ENCODE assay signal across 8 cellular contexts in the genomic region with DNA sequence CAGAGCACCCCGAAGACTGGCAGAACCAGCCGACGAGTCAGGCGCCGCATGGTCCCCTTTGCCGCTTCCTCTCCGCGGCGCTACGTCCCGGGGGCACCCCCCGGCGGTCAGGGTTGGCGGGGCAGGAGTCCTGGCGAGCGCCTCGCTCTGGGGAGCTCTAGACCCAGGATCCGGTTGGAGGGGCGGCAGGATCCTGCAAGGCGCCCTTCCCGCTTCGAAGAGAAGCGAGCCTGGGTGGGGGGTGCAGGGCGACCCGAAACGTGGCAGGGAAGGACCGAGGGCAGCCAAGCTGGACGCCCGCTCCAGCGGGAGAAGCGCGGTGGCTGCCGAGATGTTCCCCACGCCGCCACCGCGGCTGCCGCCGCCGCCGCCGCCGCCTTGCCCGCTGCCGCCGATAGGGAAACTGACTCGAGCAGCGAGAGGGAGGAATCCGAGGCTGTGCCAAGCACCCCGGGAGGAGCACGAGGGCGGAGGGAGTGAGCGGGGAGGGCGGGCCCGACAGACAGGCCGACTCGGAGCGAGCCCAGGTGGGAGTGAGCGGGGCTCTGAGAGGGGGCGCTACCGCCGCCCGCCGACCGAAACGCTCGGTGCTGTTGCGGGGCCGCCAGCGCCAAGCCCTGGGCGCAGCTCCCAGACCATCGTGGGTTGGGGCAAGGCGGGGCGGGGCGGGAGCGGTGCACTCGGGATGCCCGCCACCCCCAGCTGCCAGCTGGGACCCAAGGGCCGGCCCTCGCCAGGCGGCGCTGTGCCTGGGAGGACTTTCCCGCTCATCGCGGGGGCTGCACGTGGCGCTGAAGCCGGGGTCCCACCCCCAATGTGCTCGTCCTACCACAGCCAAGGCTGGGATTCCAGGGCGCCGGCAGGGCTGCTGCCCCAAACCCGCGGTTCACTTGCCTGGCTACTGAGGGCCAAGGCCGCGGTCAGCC.
DNase-seq lines count a peak whose midpoint lies in the region; ATAC-seq and TF ChIP-seq lines count a peak whose summit lies in the region.

A gene with protein sequence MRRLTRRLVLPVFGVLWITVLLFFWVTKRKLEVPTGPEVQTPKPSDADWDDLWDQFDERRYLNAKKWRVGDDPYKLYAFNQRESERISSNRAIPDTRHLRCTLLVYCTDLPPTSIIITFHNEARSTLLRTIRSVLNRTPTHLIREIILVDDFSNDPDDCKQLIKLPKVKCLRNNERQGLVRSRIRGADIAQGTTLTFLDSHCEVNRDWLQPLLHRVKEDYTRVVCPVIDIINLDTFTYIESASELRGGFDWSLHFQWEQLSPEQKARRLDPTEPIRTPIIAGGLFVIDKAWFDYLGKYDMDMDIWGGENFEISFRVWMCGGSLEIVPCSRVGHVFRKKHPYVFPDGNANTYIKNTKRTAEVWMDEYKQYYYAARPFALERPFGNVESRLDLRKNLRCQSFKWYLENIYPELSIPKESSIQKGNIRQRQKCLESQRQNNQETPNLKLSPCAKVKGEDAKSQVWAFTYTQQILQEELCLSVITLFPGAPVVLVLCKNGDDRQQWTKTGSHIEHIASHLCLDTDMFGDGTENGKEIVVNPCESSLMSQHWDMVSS (minus strand): TSS at position 404 of the 926 bp plus-strand sequence. CDS start 354 bp downstream, at position 50.

- H3K27ac ChIP-seq in coronary artery: no peak within 1 kb of the TSS

- ATAC-seq in SK-N-SH treated with all-trans-retinoic acid at 6 μM for 48 hours (peak; percentile 83), HG03025 (IDR thresholded peaks at IDR 0.05; ENCODE audit: low FRiP score, unreplicated experiment) (no peak)

- TF ChIP-seq CTCF in coronary artery (IDR thresholded peaks at IDR 0.05): peak; percentile 36

- DNase-seq in DMS79 treated with DMSO at 0.1 percent for 48 hours (lab: John Stamatoyannopoulos, UW): peak; percentile 35
- DNase-seq in DMS79 (lab: John Stamatoyannopoulos, UW): no peak
- DNase-seq in HK-2 (ENCODE audit: unreplicated experiment): peak; percentile 89
- no peak for DNase-seq in coronary artery (ENCODE audit: low spot score)
- DNase-seq in kidney glomerular epithelial cell (lab: John Stamatoyannopoulos, UW): peak; percentile 69
- peak; percentile 23 for DNase-seq in stimulated activated CD4-positive, alpha-beta T cell treated with anti-CD3 and anti-CD28 coated beads, Interleukin-12 subunit alpha, Interleukin-12 subunit beta, amount 100 ng/mL, for 4 hours

- H3K4me3 ChIP-seq in coronary artery: peak within 1 kb of the TSS; percentile 68

TF ChIP-seq in SK-N-SH treated with all-trans-retinoic acid at 6 μM for 48 hours, 23 proteins besides CTCF, POLR2A, EP300 and RAD21:
- TF ChIP-seq ZNF70 (CRISPR knock-in tag; IDR thresholded peaks at IDR 0.05) (no peak), RARB (CRISPR knock-in tag; IDR thresholded peaks at IDR 0.05) (no peak), OSR1 (CRISPR knock-in tag; IDR thresholded peaks at IDR 0.05) (no peak), ZNF8 (CRISPR knock-in tag; IDR thresholded peaks at IDR 0.05) (no peak), GLIS3 (CRISPR knock-in tag; IDR thresholded peaks at IDR 0.05) (no peak), TCF4 (CRISPR knock-in tag; IDR thresholded peaks at IDR 0.05; ENCODE audit: borderline replicate concordance) (no peak), ZFP3 (CRISPR knock-in tag; IDR thresholded peaks at IDR 0.05) (no peak), PPARA (CRISPR knock-in tag; IDR thresholded peaks at IDR 0.05; ENCODE audit: borderline replicate concordance) (no peak), SNAI2 (CRISPR knock-in tag; IDR thresholded peaks at IDR 0.05) (no peak), ZFP30 (CRISPR knock-in tag; IDR thresholded peaks at IDR 0.05) (no peak), CSDC2 (CRISPR knock-in tag; IDR thresholded peaks at IDR 0.05) (no peak), ZC3H10 (CRISPR knock-in tag; IDR thresholded peaks at IDR 0.05) (no peak), BACH2 (CRISPR knock-in tag; IDR thresholded peaks at IDR 0.05; ENCODE audit: borderline replicate concordance) (no peak), ESRRG (CRISPR knock-in tag; IDR thresholded peaks at IDR 0.05) (no peak), TOX (CRISPR knock-in tag; IDR thresholded peaks at IDR 0.05; ENCODE audit: borderline replicate concordance) (no peak)
- TF ChIP-seq, protein P1, sequence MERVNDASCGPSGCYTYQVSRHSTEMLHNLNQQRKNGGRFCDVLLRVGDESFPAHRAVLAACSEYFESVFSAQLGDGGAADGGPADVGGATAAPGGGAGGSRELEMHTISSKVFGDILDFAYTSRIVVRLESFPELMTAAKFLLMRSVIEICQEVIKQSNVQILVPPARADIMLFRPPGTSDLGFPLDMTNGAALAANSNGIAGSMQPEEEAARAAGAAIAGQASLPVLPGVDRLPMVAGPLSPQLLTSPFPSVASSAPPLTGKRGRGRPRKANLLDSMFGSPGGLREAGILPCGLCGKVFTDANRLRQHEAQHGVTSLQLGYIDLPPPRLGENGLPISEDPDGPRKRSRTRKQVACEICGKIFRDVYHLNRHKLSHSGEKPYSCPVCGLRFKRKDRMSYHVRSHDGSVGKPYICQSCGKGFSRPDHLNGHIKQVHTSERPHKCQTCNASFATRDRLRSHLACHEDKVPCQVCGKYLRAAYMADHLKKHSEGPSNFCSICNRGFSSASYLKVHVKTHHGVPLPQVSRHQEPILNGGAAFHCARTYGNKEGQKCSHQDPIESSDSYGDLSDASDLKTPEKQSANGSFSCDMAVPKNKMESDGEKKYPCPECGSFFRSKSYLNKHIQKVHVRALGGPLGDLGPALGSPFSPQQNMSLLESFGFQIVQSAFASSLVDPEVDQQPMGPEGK (CRISPR knock-in tag; IDR thresholded peaks at IDR 0.05; ENCODE audit: borderline replicate concordance): no peak
- TF ChIP-seq, protein P2, sequence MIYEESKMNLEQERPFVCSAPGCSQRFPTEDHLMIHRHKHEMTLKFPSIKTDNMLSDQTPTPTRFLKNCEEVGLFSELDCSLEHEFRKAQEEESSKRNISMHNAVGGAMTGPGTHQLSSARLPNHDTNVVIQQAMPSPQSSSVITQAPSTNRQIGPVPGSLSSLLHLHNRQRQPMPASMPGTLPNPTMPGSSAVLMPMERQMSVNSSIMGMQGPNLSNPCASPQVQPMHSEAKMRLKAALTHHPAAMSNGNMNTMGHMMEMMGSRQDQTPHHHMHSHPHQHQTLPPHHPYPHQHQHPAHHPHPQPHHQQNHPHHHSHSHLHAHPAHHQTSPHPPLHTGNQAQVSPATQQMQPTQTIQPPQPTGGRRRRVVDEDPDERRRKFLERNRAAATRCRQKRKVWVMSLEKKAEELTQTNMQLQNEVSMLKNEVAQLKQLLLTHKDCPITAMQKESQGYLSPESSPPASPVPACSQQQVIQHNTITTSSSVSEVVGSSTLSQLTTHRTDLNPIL (CRISPR knock-in tag; IDR thresholded peaks at IDR 0.05; ENCODE audit: low read depth): no peak
- TF ChIP-seq, protein P3, sequence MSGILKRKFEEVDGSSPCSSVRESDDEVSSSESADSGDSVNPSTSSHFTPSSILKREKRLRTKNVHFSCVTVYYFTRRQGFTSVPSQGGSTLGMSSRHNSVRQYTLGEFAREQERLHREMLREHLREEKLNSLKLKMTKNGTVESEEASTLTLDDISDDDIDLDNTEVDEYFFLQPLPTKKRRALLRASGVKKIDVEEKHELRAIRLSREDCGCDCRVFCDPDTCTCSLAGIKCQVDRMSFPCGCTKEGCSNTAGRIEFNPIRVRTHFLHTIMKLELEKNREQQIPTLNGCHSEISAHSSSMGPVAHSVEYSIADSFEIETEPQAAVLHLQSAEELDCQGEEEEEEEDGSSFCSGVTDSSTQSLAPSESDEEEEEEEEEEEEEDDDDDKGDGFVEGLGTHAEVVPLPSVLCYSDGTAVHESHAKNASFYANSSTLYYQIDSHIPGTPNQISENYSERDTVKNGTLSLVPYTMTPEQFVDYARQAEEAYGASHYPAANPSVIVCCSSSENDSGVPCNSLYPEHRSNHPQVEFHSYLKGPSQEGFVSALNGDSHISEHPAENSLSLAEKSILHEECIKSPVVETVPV (CRISPR knock-in tag; IDR thresholded peaks at IDR 0.05): no peak
- TF ChIP-seq, protein P4, sequence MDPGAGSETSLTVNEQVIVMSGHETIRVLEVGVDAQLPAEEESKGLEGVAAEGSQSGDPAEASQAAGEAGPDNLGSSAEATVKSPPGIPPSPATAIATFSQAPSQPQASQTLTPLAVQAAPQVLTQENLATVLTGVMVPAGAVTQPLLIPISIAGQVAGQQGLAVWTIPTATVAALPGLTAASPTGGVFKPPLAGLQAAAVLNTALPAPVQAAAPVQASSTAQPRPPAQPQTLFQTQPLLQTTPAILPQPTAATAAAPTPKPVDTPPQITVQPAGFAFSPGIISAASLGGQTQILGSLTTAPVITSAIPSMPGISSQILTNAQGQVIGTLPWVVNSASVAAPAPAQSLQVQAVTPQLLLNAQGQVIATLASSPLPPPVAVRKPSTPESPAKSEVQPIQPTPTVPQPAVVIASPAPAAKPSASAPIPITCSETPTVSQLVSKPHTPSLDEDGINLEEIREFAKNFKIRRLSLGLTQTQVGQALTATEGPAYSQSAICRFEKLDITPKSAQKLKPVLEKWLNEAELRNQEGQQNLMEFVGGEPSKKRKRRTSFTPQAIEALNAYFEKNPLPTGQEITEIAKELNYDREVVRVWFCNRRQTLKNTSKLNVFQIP (CRISPR knock-in tag; IDR thresholded peaks at IDR 0.05; ENCODE audit: borderline replicate concordance, low read depth): no peak
- TF ChIP-seq, protein P5, sequence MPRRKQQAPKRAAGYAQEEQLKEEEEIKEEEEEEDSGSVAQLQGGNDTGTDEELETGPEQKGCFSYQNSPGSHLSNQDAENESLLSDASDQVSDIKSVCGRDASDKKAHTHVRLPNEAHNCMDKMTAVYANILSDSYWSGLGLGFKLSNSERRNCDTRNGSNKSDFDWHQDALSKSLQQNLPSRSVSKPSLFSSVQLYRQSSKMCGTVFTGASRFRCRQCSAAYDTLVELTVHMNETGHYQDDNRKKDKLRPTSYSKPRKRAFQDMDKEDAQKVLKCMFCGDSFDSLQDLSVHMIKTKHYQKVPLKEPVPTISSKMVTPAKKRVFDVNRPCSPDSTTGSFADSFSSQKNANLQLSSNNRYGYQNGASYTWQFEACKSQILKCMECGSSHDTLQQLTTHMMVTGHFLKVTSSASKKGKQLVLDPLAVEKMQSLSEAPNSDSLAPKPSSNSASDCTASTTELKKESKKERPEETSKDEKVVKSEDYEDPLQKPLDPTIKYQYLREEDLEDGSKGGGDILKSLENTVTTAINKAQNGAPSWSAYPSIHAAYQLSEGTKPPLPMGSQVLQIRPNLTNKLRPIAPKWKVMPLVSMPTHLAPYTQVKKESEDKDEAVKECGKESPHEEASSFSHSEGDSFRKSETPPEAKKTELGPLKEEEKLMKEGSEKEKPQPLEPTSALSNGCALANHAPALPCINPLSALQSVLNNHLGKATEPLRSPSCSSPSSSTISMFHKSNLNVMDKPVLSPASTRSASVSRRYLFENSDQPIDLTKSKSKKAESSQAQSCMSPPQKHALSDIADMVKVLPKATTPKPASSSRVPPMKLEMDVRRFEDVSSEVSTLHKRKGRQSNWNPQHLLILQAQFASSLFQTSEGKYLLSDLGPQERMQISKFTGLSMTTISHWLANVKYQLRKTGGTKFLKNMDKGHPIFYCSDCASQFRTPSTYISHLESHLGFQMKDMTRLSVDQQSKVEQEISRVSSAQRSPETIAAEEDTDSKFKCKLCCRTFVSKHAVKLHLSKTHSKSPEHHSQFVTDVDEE (CRISPR knock-in tag; IDR thresholded peaks at IDR 0.05): no peak
TF ChIP-seq in SK-N-SH treated with all-trans-retinoic acid at 6 μM for 48 hours: peak in this region for 0.

Comparison
In these comparisons a context has a peak if more than half of its experiments do, and no peak if none do; other contexts are left out.
1. DNase-seq: peak in DMS79 treated with DMSO at 0.1 percent for 48 hours (single experiment), HK-2 (single experiment), kidney glomerular epithelial cell (single experiment) and stimulated activated CD4-positive, alpha-beta T cell treated with anti-CD3 and anti-CD28 coated beads, Interleukin-12 subunit alpha, Interleukin-12 subunit beta, amount 100 ng/mL, for 4 hours (single experiment); none in DMS79 (single experiment) and coronary artery (single experiment).